In the genomic region with DNA sequence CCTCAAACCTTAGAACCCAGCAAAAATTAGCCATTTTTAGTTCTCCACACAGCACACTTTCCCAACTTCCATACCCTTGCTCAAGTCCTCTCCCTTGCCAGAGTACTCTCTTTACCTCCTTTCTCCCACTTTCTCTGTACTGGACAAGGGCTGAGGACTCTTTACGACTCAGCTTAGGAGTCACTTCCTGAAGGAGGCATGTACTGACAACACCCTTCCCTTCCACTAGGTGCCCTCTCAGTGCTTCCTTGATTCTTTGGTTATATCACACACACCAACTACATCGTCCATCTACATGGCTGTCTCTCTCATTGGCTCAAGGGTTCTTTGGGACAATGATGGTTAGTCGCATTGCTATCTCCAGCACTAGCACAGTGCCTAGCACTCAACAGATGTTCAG, we compare ENCODE assay signal across 8 cellular contexts. TPM values are rescaled to one million over a fixed set of nuclear protein-coding genes. Genes with fewer than 3 reads are reported as not detected.
DNase-seq lines count a peak whose midpoint lies in the region; ATAC-seq and TF ChIP-seq lines count a peak whose summit lies in the region.

No MANE protein-coding gene starts in this region.

- H3K27ac Mint-ChIP-seq in T-helper 17 cell, result no peak overlapping the region

- H3K4me1 ChIP-seq in A673 (ENCODE audit: insufficient read depth, low read length, poor library complexity, severe bottlenecking), result no peaks in the 10 kb centered on the region
- no peaks in the 10 kb centered on the region for H3K4me1 ChIP-seq in HAP-1

- H3K4me3 Mint-ChIP-seq in T-helper 17 cell, result no peak overlapping the region

- H3K27me3 ChIP-seq in A673 (replicated peaks; ENCODE audit: insufficient read depth, low read depth, low read length, poor library complexity) (peaks cover 14% of the 10 kb centered on the region), HAP-1 (ENCODE audit: low read depth) (no peaks in the 10 kb centered on the region)

- ATAC-seq in HG03432 (IDR thresholded peaks at IDR 0.05; ENCODE audit: unreplicated experiment) (peak; percentile 84), T-helper 17 cell (peak; percentile 61)

- TF ChIP-seq CTCF in A673 (conservative IDR thresholded peaks at IDR 0.05; ENCODE audit: low read depth, low read length), result peak; percentile 24; the same call in 1 of the 2 replicates
- peak; percentile 51; the same call in 1 of the 2 replicates for TF ChIP-seq CTCF in GM12875 (IDR thresholded peaks at IDR 0.05; ENCODE audit: borderline replicate concordance, insufficient read depth, low read depth, low read length)

- peaks cover 7% of the 10 kb centered on the region for H3K4me1 Mint-ChIP-seq in T-helper 17 cell

- CTCF ChIA-PET in A673 (lab: Charles Lee), result no interaction called here

- peaks cover 6% of the 10 kb centered on the region for H3K36me3 Mint-ChIP-seq in T-helper 17 cell (ENCODE audit: low read depth)

- no TSS peak for BruUV-seq in A673 (replicated peaks; lab: Mats Ljungman, UMichigan)

- H3K9me3 ChIP-seq in A673 (ENCODE audit: low read depth, low read length, poor library complexity, severe bottlenecking), result peaks cover 5% of the 10 kb centered on the region
- no peaks in the 10 kb centered on the region for H3K9me3 ChIP-seq in T-helper 17 cell (ENCODE audit: control insufficient read depth, low read length, poor library complexity, severe bottlenecking)
- H3K9me3 ChIP-seq in HAP-1, result no peaks in the 10 kb centered on the region

- no peak overlapping the region for H3K27ac ChIP-seq in A673 (ENCODE audit: low read depth, low read length, poor library complexity, severe bottlenecking)

- no peaks in the 10 kb centered on the region for H3K36me3 ChIP-seq in A673 (ENCODE audit: insufficient read depth, low read length, poor library complexity, severe bottlenecking)
- H3K36me3 ChIP-seq in HAP-1 (replicated peaks), result no peaks in the 10 kb centered on the region

- in situ Hi-C loops in HAP-1 (cut with MboI; ENCODE audit: low sequenced_read_pairs), result no loop called here

- POLR2A ChIA-PET in A673 (lab: Charles Lee; ENCODE audit: low non-redundant PET), result no interaction called here

- DNase-seq in A673 (ENCODE audit: low spot score) (peak; percentile 32), T-helper 17 cell (no peak), iPS-NIHi7 (ENCODE audit: extremely low spot score) (peak; percentile 31), NCI-H446 (lab: John Stamatoyannopoulos, UW) (no peak), HAP-1 (ENCODE audit: low spot score in 2 of 2) (no peak), DMS79 treated with DMSO at 0.1 percent for 48 hours (lab: John Stamatoyannopoulos, UW) (no peak)

- intact Hi-C loops in A673 (cut with micrococcal nuclease; ENCODE audit: unreplicated experiment), result no loop called here

- H3K4me3 ChIP-seq in A673 (ENCODE audit: low read depth, low read length, poor library complexity, severe bottlenecking) (no peak overlapping the region), GM12875 (ENCODE audit: low read depth, low read length) (no peak overlapping the region), HAP-1 (no peak overlapping the region)

- H3K27me3 Mint-ChIP-seq in T-helper 17 cell, result peaks cover 53% of the 10 kb centered on the region

RNA-seq across cellular contexts. Expression of gene C18orf63, which starts 5.2 kb away (rescaled TPM):
- total RNA-seq in A673 (2021) (not detected in 2 replicates), T-helper 17 cell (not detected)

RNA-seq across cellular contexts. Expression of gene CYB5A, which starts 18.6 kb away (rescaled TPM):
- total RNA-seq in A673 (2021) (38.7 and 39.2 TPM in 2 replicates), T-helper 17 cell (10 to 100 TPM; 14.5 to 14.8 TPM)

Comparison
In these comparisons a context has a peak if more than half of its experiments do, and no peak if none do; other contexts are left out.
1. DNase-seq: peak in A673 (single experiment) and iPS-NIHi7 (single experiment); none in T-helper 17 cell (0 of 3), NCI-H446 (0 of 2), HAP-1 (0 of 2) and DMS79 treated with DMSO at 0.1 percent for 48 hours (single experiment).